8 cellular contexts compared by ENCODE assay signal in genomic region chr16:1342526-1343427, GRCh38. TPM values are rescaled to one million over a fixed set of nuclear protein-coding genes. Genes with fewer than 3 reads are reported as not detected.
DNase-seq lines count a peak whose midpoint lies in the region; TF ChIP-seq lines count a peak whose summit lies in the region.

No MANE protein-coding gene starts in this region.

- H2AFZ ChIP-seq in neural progenitor cell (replicated peaks) = peak overlapping the region; percentile 26

- H3K4me1 ChIP-seq in HAP-1 = peaks cover 7% of the 10 kb centered on the region; the same call in 1 of the 2 replicates
- peaks cover 9% of the 10 kb centered on the region for H3K4me1 ChIP-seq in neural progenitor cell

- H3K4me3 Mint-ChIP-seq in activated T-helper 1 cell treated with anti-CD3 and anti-CD28 coated beads, Interleukin-12 subunit alpha, Interleukin-12 subunit beta, Interleukin-2, Interleukin-4 antibody, amounts not matched to agents 30 ng/mL and 10 ng/mL and 1 ng/mL, durations not matched to agents 14 hours and 24 hours and 36 hours = peak overlapping the region; percentile 45
- peak overlapping the region; percentile 84 for H3K4me3 Mint-ChIP-seq in neural progenitor cell

- DNase-seq in G401 (ENCODE audit: low spot score) (peak; percentile 92), HAP-1 (ENCODE audit: low spot score in 2 of 2) (peak; percentile 98 to 100), LoVo (ENCODE audit: low spot score) (peak; percentile 93), RPMI7951 (ENCODE audit: low read depth) (peak; percentile 90), fibroblast of villous mesenchyme (ENCODE audit: low read depth) (peak; percentile 90), neural progenitor cell (ENCODE audit: low spot score) (peak; percentile 99), stromal cell of bone marrow (ENCODE audit: low read depth) (peak; percentile 24)
- DNase-seq in activated T-helper 1 cell treated with anti-CD3 and anti-CD28 coated beads, Interleukin-12 subunit alpha, Interleukin-12 subunit beta, Interleukin-2, Interleukin-4 antibody, amounts not matched to agents 30 ng/mL and 10 ng/mL and 1 ng/mL, durations not matched to agents 14 hours and 24 hours and 36 hours (ENCODE audit: low spot score) = peak; percentile 89

- no peaks in the 10 kb centered on the region for H3K36me3 Mint-ChIP-seq in activated T-helper 1 cell treated with anti-CD3 and anti-CD28 coated beads, Interleukin-12 subunit alpha, Interleukin-12 subunit beta, Interleukin-2, Interleukin-4 antibody, amounts not matched to agents 30 ng/mL and 10 ng/mL and 1 ng/mL, durations not matched to agents 14 hours and 24 hours and 36 hours (ENCODE audit: low read depth)
- no peaks in the 10 kb centered on the region for H3K36me3 Mint-ChIP-seq in neural progenitor cell

- no peaks in the 10 kb centered on the region for H3K79me2 ChIP-seq in neural progenitor cell (ENCODE audit: low read depth)

- H3K27ac Mint-ChIP-seq in activated T-helper 1 cell treated with anti-CD3 and anti-CD28 coated beads, Interleukin-12 subunit alpha, Interleukin-12 subunit beta, Interleukin-2, Interleukin-4 antibody, amounts not matched to agents 30 ng/mL and 10 ng/mL and 1 ng/mL, durations not matched to agents 14 hours and 24 hours and 36 hours = peak overlapping the region; percentile 18
- H3K27ac Mint-ChIP-seq in neural progenitor cell = no peak overlapping the region

- no peaks in the 10 kb centered on the region for H3K36me3 ChIP-seq in HAP-1 (replicated peaks)
- no peaks in the 10 kb centered on the region for H3K36me3 ChIP-seq in neural progenitor cell

- peaks cover 11% of the 10 kb centered on the region for H4K20me1 ChIP-seq in neural progenitor cell (ENCODE audit: low read depth)

- H3K27ac ChIP-seq in neural progenitor cell = no peak overlapping the region

- H3K27me3 ChIP-seq in HAP-1 (ENCODE audit: low read depth) = peaks cover 10% of the 10 kb centered on the region; the same call in 1 of the 2 replicates
- H3K27me3 ChIP-seq in neural progenitor cell = peaks cover 70% of the 10 kb centered on the region

- intact Hi-C loops in activated T-helper 1 cell treated with anti-CD3 and anti-CD28 coated beads, Interleukin-12 subunit alpha, Interleukin-12 subunit beta, Interleukin-2, Interleukin-4 antibody, amounts not matched to agents 30 ng/mL and 10 ng/mL and 1 ng/mL, durations not matched to agents 14 hours and 24 hours and 36 hours (cut with micrococcal nuclease) = loop anchor here (1.0 to 2.0 kb wide), 4 partner anchors 9 to 78 kb away; partner anchors contain the start of genes GNPTG, TSR3 and UQCC4

- H3K4me3 ChIP-seq in HAP-1 = peak overlapping the region; percentile 24
- peak overlapping the region; percentile 32 for H3K4me3 ChIP-seq in fibroblast of villous mesenchyme (ENCODE audit: low read depth, low read length)
- H3K4me3 ChIP-seq in neural progenitor cell = peak overlapping the region; percentile 54

- peaks cover 15% of the 10 kb centered on the region for H3K4me1 Mint-ChIP-seq in activated T-helper 1 cell treated with anti-CD3 and anti-CD28 coated beads, Interleukin-12 subunit alpha, Interleukin-12 subunit beta, Interleukin-2, Interleukin-4 antibody, amounts not matched to agents 30 ng/mL and 10 ng/mL and 1 ng/mL, durations not matched to agents 14 hours and 24 hours and 36 hours (ENCODE audit: low read depth)
- H3K4me1 Mint-ChIP-seq in neural progenitor cell = peaks cover 12% of the 10 kb centered on the region

- in situ Hi-C loops in G401 (cut with HindIII; ENCODE audit: low sequenced_read_pairs) = no loop called here
- in situ Hi-C loops in HAP-1 (cut with MboI; ENCODE audit: low sequenced_read_pairs) = no loop called here

- TF ChIP-seq CTCF in fibroblast of villous mesenchyme (IDR thresholded peaks at IDR 0.05; ENCODE audit: insufficient read depth, low read depth, low read length) (no peak), neural progenitor cell (IDR thresholded peaks at IDR 0.05) (no peak)

- peaks cover 2% of the 10 kb centered on the region for H3K27me3 Mint-ChIP-seq in activated T-helper 1 cell treated with anti-CD3 and anti-CD28 coated beads, Interleukin-12 subunit alpha, Interleukin-12 subunit beta, Interleukin-2, Interleukin-4 antibody, amounts not matched to agents 30 ng/mL and 10 ng/mL and 1 ng/mL, durations not matched to agents 14 hours and 24 hours and 36 hours (ENCODE audit: insufficient read depth)
- peaks cover 5% of the 10 kb centered on the region for H3K27me3 Mint-ChIP-seq in neural progenitor cell (ENCODE audit: insufficient read depth, low read depth)

- H3F3A ChIP-seq in neural progenitor cell (ENCODE audit: low read depth) = peaks cover 5% of the 10 kb centered on the region

- no peaks in the 10 kb centered on the region for H3K9me3 Mint-ChIP-seq in activated T-helper 1 cell treated with anti-CD3 and anti-CD28 coated beads, Interleukin-12 subunit alpha, Interleukin-12 subunit beta, Interleukin-2, Interleukin-4 antibody, amounts not matched to agents 30 ng/mL and 10 ng/mL and 1 ng/mL, durations not matched to agents 14 hours and 24 hours and 36 hours
- H3K9me3 Mint-ChIP-seq in neural progenitor cell = no peaks in the 10 kb centered on the region

- no peaks in the 10 kb centered on the region for H3K9me3 ChIP-seq in HAP-1
- no peaks in the 10 kb centered on the region for H3K9me3 ChIP-seq in neural progenitor cell (ENCODE audit: low read depth)

- no peak overlapping the region for H3K9ac ChIP-seq in neural progenitor cell

- H3K4me2 ChIP-seq in neural progenitor cell = peak overlapping the region; percentile 91

RNA-seq across cellular contexts. Expression of gene TSR3, which starts 8.9 kb away (rescaled TPM):
- total RNA-seq in G401 (2014; rRNA removed; shearing (Covaris generic)) = 88.1 and 96.8 TPM in 2 replicates
- total RNA-seq in RPMI7951 (2014; rRNA removed; shearing (Covaris generic)) = 50.0 and 65.5 TPM in 2 replicates
- total RNA-seq in activated T-helper 1 cell treated with anti-CD3 and anti-CD28 coated beads, Interleukin-12 subunit alpha, Interleukin-12 subunit beta, Interleukin-2, Interleukin-4 antibody, amounts not matched to agents 30 ng/mL and 10 ng/mL and 1 ng/mL, durations not matched to agents 14 hours and 24 hours and 36 hours = 87.4 and 89.4 TPM in 2 replicates
- total RNA-seq in fibroblast of villous mesenchyme (42.7 and 55.7 TPM in 2 replicates), neural progenitor cell (ENCODE audit: low replicate concordance) (22.4 and 60.6 TPM in 2 replicates)

RNA-seq across cellular contexts. Expression of gene GNPTG, which starts 9.0 kb away (rescaled TPM):
- 48.6 and 51.1 TPM in 2 replicates for total RNA-seq in G401 (2014; rRNA removed; shearing (Covaris generic))
- total RNA-seq in RPMI7951 (2014; rRNA removed; shearing (Covaris generic)) = 27.8 and 42.1 TPM in 2 replicates
- 21.4 and 22.5 TPM in 2 replicates for total RNA-seq in activated T-helper 1 cell treated with anti-CD3 and anti-CD28 coated beads, Interleukin-12 subunit alpha, Interleukin-12 subunit beta, Interleukin-2, Interleukin-4 antibody, amounts not matched to agents 30 ng/mL and 10 ng/mL and 1 ng/mL, durations not matched to agents 14 hours and 24 hours and 36 hours
- total RNA-seq in fibroblast of villous mesenchyme (25.1 and 26.3 TPM in 2 replicates), neural progenitor cell (ENCODE audit: low replicate concordance) (11.8 and 22.7 TPM in 2 replicates)

RNA-seq across cellular contexts. Expression of gene BAIAP3, which starts 9.3 kb away (rescaled TPM):
- total RNA-seq in G401 (2014; rRNA removed; shearing (Covaris generic)) = 0.25 and 2.0 TPM in 2 replicates
- 1.2 and 2.4 TPM in 2 replicates for total RNA-seq in RPMI7951 (2014; rRNA removed; shearing (Covaris generic))
- 0.07 and 0.18 TPM in 2 replicates for total RNA-seq in activated T-helper 1 cell treated with anti-CD3 and anti-CD28 coated beads, Interleukin-12 subunit alpha, Interleukin-12 subunit beta, Interleukin-2, Interleukin-4 antibody, amounts not matched to agents 30 ng/mL and 10 ng/mL and 1 ng/mL, durations not matched to agents 14 hours and 24 hours and 36 hours
- total RNA-seq in fibroblast of villous mesenchyme (under 0.01 and 0.32 TPM in 2 replicates), neural progenitor cell (ENCODE audit: low replicate concordance) (0.34 and 4.0 TPM in 2 replicates)

RNA-seq across cellular contexts. Expression of gene UBE2I, which starts 33.3 kb away (rescaled TPM):
- 120 and 144 TPM in 2 replicates for total RNA-seq in G401 (2014; rRNA removed; shearing (Covaris generic))
- 50.4 and 53.6 TPM in 2 replicates for total RNA-seq in RPMI7951 (2014; rRNA removed; shearing (Covaris generic))
- total RNA-seq in activated T-helper 1 cell treated with anti-CD3 and anti-CD28 coated beads, Interleukin-12 subunit alpha, Interleukin-12 subunit beta, Interleukin-2, Interleukin-4 antibody, amounts not matched to agents 30 ng/mL and 10 ng/mL and 1 ng/mL, durations not matched to agents 14 hours and 24 hours and 36 hours = 257 TPM in 2 replicates
- total RNA-seq in fibroblast of villous mesenchyme (44.9 and 46.4 TPM in 2 replicates), neural progenitor cell (ENCODE audit: low replicate concordance) (184 and 239 TPM in 2 replicates)

Comparison
In these comparisons a context has a peak if more than half of its experiments do, and no peak if none do; other contexts are left out.
1. DNase-seq: peak in every context shown above with its lines; median percentile 99 in HAP-1; 99 in neural progenitor cell; 93 in LoVo; 92 in G401; 90 in RPMI7951; 90 in fibroblast of villous mesenchyme; 89 in activated T-helper 1 cell treated with anti-CD3 and anti-CD28 coated beads, Interleukin-12 subunit alpha, Interleukin-12 subunit beta, Interleukin-2, Interleukin-4 antibody, amounts not matched to agents 30 ng/mL and 10 ng/mL and 1 ng/mL, durations not matched to agents 14 hours and 24 hours and 36 hours; 24 in stromal cell of bone marrow.